9 cellular contexts compared by ENCODE assay signal in genomic region chr19:49295208-49295880, GRCh38. TPM values are rescaled to one million over a fixed set of nuclear protein-coding genes. Genes with fewer than 3 reads are reported as not detected.
"Had no signal": no experiment of that assay in that cellular context is flagged by ENCODE, and none has a peak within 500 bp of the region (broad histone marks: within the 10 kb centered on the region; RNA-seq: fewer than 3 reads in every experiment).

No MANE protein-coding gene starts in this region.

- FAIRE-seq: G401.6, GM12878, GM12891, GM12892, GM18507, GM19239 had no signal

- H3K4me3 ChIP-seq: GM12878 had no signal

- DNase-seq: GDM1, GF-D8 had no signal

- ATAC-seq: GM12878 had no signal

RNA-seq across cellular contexts. Expression of gene SLC6A16, which starts 29.6 kb away (rescaled TPM):
- total RNA-seq: G401 had no signal

RNA-seq across cellular contexts. Expression of gene CD37, which starts 39.9 kb away (rescaled TPM):
- total RNA-seq: G401 had no signal
